Comparison of ENCODE assay signal across 22 cellular contexts in genomic region chr2:26363958-26364357, GRCh38. TPM values are rescaled to one million over a fixed set of nuclear protein-coding genes. Genes with fewer than 3 reads are reported as not detected.
A peak's percentile ranks its signal among the peaks of the same experiment; 100 is the strongest.
DNase-seq lines count a peak whose midpoint lies in the region; ATAC-seq, FAIRE-seq and TF ChIP-seq lines count a peak whose summit lies in the region.
"Had no signal": no experiment of that assay in that cellular context is flagged by ENCODE, and none has a peak within 500 bp of the region (broad histone marks: within the 10 kb centered on the region; RNA-seq: fewer than 3 reads in every experiment).

No MANE protein-coding gene starts in this region.

- H3K4me1 ChIP-seq in K562 (replicated peaks in 1 of 2; ENCODE audit: control insufficient read depth in 2 of 2, insufficient read depth in 2 of 2, low read length in 2 of 2) (peaks cover 6 to 22% of the 10 kb centered on the region in 2 experiments; a peak in 3 of 5 replicates), keratinocyte (ENCODE audit: control insufficient read depth, extremely low read depth, insufficient read depth, low read length) (peaks cover 16% of the 10 kb centered on the region), BE2C (peaks cover 3% of the 10 kb centered on the region; the same call in 1 of the 2 replicates)
- H3K4me1 ChIP-seq: HAP-1 had no signal

- H3K27ac ChIP-seq in C4-2B = peak overlapping the region; percentile 29; the same call in 1 of the 2 replicates
- peak overlapping the region; percentile 43 for H3K27ac ChIP-seq in VCaP
- no peak overlapping the region for H3K27ac ChIP-seq in K562 (ENCODE audit: extremely low read depth, low read depth, low read length)
- H3K27ac ChIP-seq in keratinocyte (ENCODE audit: control insufficient read depth, insufficient read depth, low read length) = peak overlapping the region; percentile 11
- H3K27ac ChIP-seq: BLaER1 had no signal

- CTCF ChIA-PET in K562 (lab: Yijun Ruan, JAX; ENCODE audit: low intra/inter-chr PET ratio) = no interaction called here

- H4K20me1 ChIP-seq in K562 (replicated peaks; ENCODE audit: control insufficient read depth, insufficient read depth, low read length) (peaks cover 13% of the 10 kb centered on the region; the same call in 1 of the 2 replicates), keratinocyte (ENCODE audit: control insufficient read depth, extremely low read depth, insufficient read depth, low read length) (peaks cover 10% of the 10 kb centered on the region)

- dilution Hi-C loops in keratinocyte (cut with MboI; ENCODE audit: extremely low pct_ligation_motif_present, low sequenced_read_pairs) = no loop called here

- no peak for TF ChIP-seq EP300 in K562 (IDR thresholded peaks at IDR 0.05; ENCODE audit: low read length)

- in situ Hi-C loops in K562 (cut with MboI) = no loop called here

- H2AFZ ChIP-seq in K562 (ENCODE audit: low read depth, low read length) = no peak overlapping the region
- no peak overlapping the region for H2AFZ ChIP-seq in keratinocyte (ENCODE audit: control insufficient read depth, low read length)

- no peaks in the 10 kb centered on the region for H3K27me3 ChIP-seq in K562 (ENCODE audit: control insufficient read depth in 2 of 2, insufficient read depth in 2 of 2, low read length in 2 of 2)
- no peaks in the 10 kb centered on the region for H3K27me3 ChIP-seq in keratinocyte (ENCODE audit: control insufficient read depth, extremely low read depth, insufficient read depth, low read length)
- no peaks in the 10 kb centered on the region for H3K27me3 ChIP-seq in BE2C
- H3K27me3 ChIP-seq: BLaER1 had no signal

- TF ChIP-seq CTCF in C4-2B (conservative IDR thresholded peaks at IDR 0.05) (no peak), VCaP (conservative IDR thresholded peaks at IDR 0.05) (no peak), K562 (IDR thresholded peaks at IDR 0.05 in 2 of 3, conservative IDR thresholded peaks at IDR 0.05 in 1 of 3; ENCODE audit: insufficient read depth in 2 of 3, low read depth in 1 of 3, low read length in 3 of 3) (no peak), keratinocyte (optimal IDR thresholded peaks at IDR 0.05 in 1 of 3, IDR thresholded peaks at IDR 0.05 in 1 of 3, conservative IDR thresholded peaks at IDR 0.05 in 1 of 3; ENCODE audit: extremely low read depth in 1 of 3, insufficient read depth in 2 of 3, low read length in 3 of 3) (no peak), glutamatergic neuron (IDR thresholded peaks at IDR 0.05; ENCODE audit: partially characterized antibody, unreplicated experiment) (no peak), BE2C (IDR thresholded peaks at IDR 0.05; ENCODE audit: low read depth, low read length) (no peak)

- H3K4me3 ChIP-seq in K562 (no peak overlapping the region), keratinocyte (ENCODE audit: control insufficient read depth in 2 of 3, extremely low read depth in 1 of 3, insufficient read depth in 2 of 3, low read depth in 1 of 3, low read length in 3 of 3) (no peak overlapping the region), BE2C (ENCODE audit: low read depth, low read length) (no peak overlapping the region)
- H3K4me3 ChIP-seq: BLaER1, HAP-1 had no signal

- H3K36me3 ChIP-seq in K562 (ENCODE audit: control insufficient read depth, insufficient read depth, low read length) (peaks cover 62% of the 10 kb centered on the region), keratinocyte (ENCODE audit: control insufficient read depth in 2 of 2, extremely low read depth in 1 of 2, insufficient read depth in 2 of 2, low read length in 2 of 2) (peaks cover 0 to 5% of the 10 kb centered on the region in 2 experiments), BE2C (peaks cover 33% of the 10 kb centered on the region)

- no peak for ATAC-seq in K562

- TF ChIP-seq POLR2A in K562 (conservative IDR thresholded peaks at IDR 0.05) = no peak

- H3K27ac Mint-ChIP-seq in glutamatergic neuron (ENCODE audit: unreplicated experiment) = no peak overlapping the region
- H3K27ac Mint-ChIP-seq: CD14-positive monocyte; CD4-positive, alpha-beta T cell; HFFc6 had no signal

- H3K79me2 ChIP-seq in K562 (ENCODE audit: control insufficient read depth, insufficient read depth, low read length) (peaks cover 67% of the 10 kb centered on the region), keratinocyte (ENCODE audit: control insufficient read depth, insufficient read depth, low read length) (peaks cover 52% of the 10 kb centered on the region)

- no peaks in the 10 kb centered on the region for H3K9me3 ChIP-seq in K562 (replicated peaks; ENCODE audit: control insufficient read depth, insufficient read depth, low read depth, low read length)
- H3K9me3 ChIP-seq in keratinocyte (ENCODE audit: control insufficient read depth, low read depth, low read length) = no peaks in the 10 kb centered on the region
- H3K9me3 ChIP-seq in BE2C = no peaks in the 10 kb centered on the region
- H3K9me3 ChIP-seq: BLaER1, HAP-1 had no signal

- no peaks in the 10 kb centered on the region for H3K36me3 Mint-ChIP-seq in glutamatergic neuron (ENCODE audit: unreplicated experiment)

- H3K4me3 Mint-ChIP-seq in glutamatergic neuron (ENCODE audit: unreplicated experiment) = no peak overlapping the region
- H3K4me3 Mint-ChIP-seq: CD14-positive monocyte; CD4-positive, alpha-beta T cell; HFFc6 had no signal

- FAIRE-seq in K562 (lab: Jason Lieb, UNC) = no peak
- FAIRE-seq in keratinocyte (lab: Jason Lieb, UNC) = no peak
- FAIRE-seq: D721Med, GM18507 had no signal

- H3K4me2 ChIP-seq in K562 (ENCODE audit: insufficient read depth, low read length) (no peak overlapping the region), keratinocyte (ENCODE audit: control insufficient read depth, extremely low read depth, insufficient read depth, low read depth, low read length) (no peak overlapping the region)
- H3K4me2 ChIP-seq: BLaER1 had no signal

- POLR2A ChIA-PET in K562 (lab: Yijun Ruan, JAX) = interaction anchor here (1.1 to 1.4 kb wide), 2 partner anchors 12 to 28 kb away, joined by 4 to 6 read pairs; no protein-coding TSS in a partner anchor

- WGBS in K562 (ENCODE audit: insufficient coverage, low coverage, missing lambda C conversion rate) = 56% methylated on average over 3 of the region's 3 CpGs

- intact Hi-C loops in K562 (cut with micrococcal nuclease) = no loop called here

- H3K4me1 Mint-ChIP-seq in glutamatergic neuron (ENCODE audit: low read depth, unreplicated experiment) = peaks cover 11% of the 10 kb centered on the region
- H3K4me1 Mint-ChIP-seq: CD14-positive monocyte had no signal

- no peak for TF ChIP-seq RAD21 in K562 (CRISPR knock-in tag; conservative IDR thresholded peaks at IDR 0.05 in 1 of 2, IDR thresholded peaks at IDR 0.05 in 1 of 2)

- H3K27me3 Mint-ChIP-seq in glutamatergic neuron (ENCODE audit: unreplicated experiment) = no peaks in the 10 kb centered on the region
- H3K27me3 Mint-ChIP-seq: CD4-positive, alpha-beta T cell; CD8-positive, alpha-beta memory T cell had no signal

- H3K9me3 Mint-ChIP-seq in glutamatergic neuron (ENCODE audit: unreplicated experiment) = no peaks in the 10 kb centered on the region
- H3K9me3 Mint-ChIP-seq: CD14-positive monocyte; CD4-positive, alpha-beta T cell; CD8-positive, alpha-beta memory T cell; HFFc6 had no signal

- no TSS peak for BruUV-seq in K562 (replicated peaks; lab: Mats Ljungman, UMichigan)

- no peaks in the 10 kb centered on the region for H3K9me1 ChIP-seq in K562 (ENCODE audit: control insufficient read depth, insufficient read depth, low read length)
- H3K9me1 ChIP-seq in keratinocyte (ENCODE audit: control insufficient read depth, extremely low read depth, insufficient read depth, low read length) = no peaks in the 10 kb centered on the region

- H3K9ac ChIP-seq in K562 (ENCODE audit: insufficient read depth in 1 of 2, low read depth in 2 of 2, low read length in 2 of 2) (no peak overlapping the region), keratinocyte (ENCODE audit: control insufficient read depth, extremely low read depth, insufficient read depth, low read length) (no peak overlapping the region)
- H3K9ac ChIP-seq: BLaER1 had no signal

- no peak for DNase-seq in K562 (ENCODE audit: extremely low read depth in 1 of 4, low spot score in 3 of 4)
- no peak for DNase-seq in keratinocyte (ENCODE audit: low read depth, low spot score)
- no peak for DNase-seq in glutamatergic neuron
- no peak for DNase-seq in BE2C
- no peak for DNase-seq in 8988T
- DNase-seq: CD4-positive, alpha-beta T cell; CD8-positive, alpha-beta memory T cell; DMS79 treated with DMSO at 0.1 percent for 48 hours; GF-D8; GOT3 had no signal

RNA-seq across cellular contexts. Expression of gene ADGRF3, which starts 17.4 kb away (rescaled TPM):
- total RNA-seq in K562 (2011; cell fraction: chromatin; rRNA removed; ENCODE audit: low replicate concordance) = 0.11 and 0.58 TPM in 2 replicates
- total RNA-seq in K562 (2011; cell fraction: nucleolus; rRNA removed) = 0.13 and 0.50 TPM in 2 replicates
- 0.37 and 0.61 TPM in 2 replicates for total RNA-seq in K562 (2011; cell fraction: nucleoplasm; rRNA removed)
- not detected in 2 replicates for total RNA-seq in K562 (2014; rRNA removed)
- 0.07 TPM in 1 of 2 replicates, not detected in the other for total RNA-seq in K562 (2014; rRNA removed; fragmentation: Illumina TruSeq; extraction: Trizol)
- 0.18 TPM in 1 of 2 replicates, not detected in the other for total RNA-seq in K562 (2015; rRNA removed; fragmentation: Illumina TruSeq; extraction: Trizol)
- 0.09 and 0.16 TPM in 2 replicates for total RNA-seq in K562 (2021)
- 0.04 and 0.09 TPM in 2 replicates for polyA plus RNA-seq in K562 (2011; rRNA removed)
- polyA plus RNA-seq in K562 (2011; cell fraction: cytosol; rRNA removed) = 0.10 and 0.13 TPM in 2 replicates
- polyA plus RNA-seq in K562 (2011; cell fraction: nucleus; rRNA removed) = 0.58 and 0.82 TPM in 2 replicates
- 0.28 and 0.46 TPM in 2 replicates for polyA plus RNA-seq in K562 (2012)
- polyA plus RNA-seq in K562 (2014; fragmentation: Illumina TruSeq; extraction: Trizol) = 0.06 and 0.16 TPM in 2 replicates
- polyA plus RNA-seq in K562 (2014; fragmentation: Nextera tagmentation; extraction: Ambion mirVana) = under 1 TPM in 1 of 2 experiments, not detected in 1; 0.24 TPM
- 0.27 and 0.54 TPM in 2 replicates for polyA plus RNA-seq in K562 (2014; rRNA removed)
- not detected in 2 replicates for polyA minus RNA-seq in K562 (2011; rRNA and poly(A)+ RNA removed)
- polyA minus RNA-seq in K562 (2011; cell fraction: cytosol; rRNA and poly(A)+ RNA removed) = not detected in 2 replicates
- polyA minus RNA-seq in K562 (2011; cell fraction: nucleus; rRNA and poly(A)+ RNA removed) = 0.13 and 2.4 TPM in 2 replicates
- 0.08 to 0.27 TPM (median 0.17 TPM) in 3 replicates for polyA plus RNA-seq in keratinocyte
- polyA plus RNA-seq in keratinocyte (2011; ENCODE audit: low read depth) = not detected
- 0.02 and 0.05 TPM in 2 replicates for polyA plus RNA-seq in keratinocyte (2011; cell fraction: cytosol; rRNA removed)
- polyA plus RNA-seq in keratinocyte (2011; cell fraction: nucleus; rRNA removed) = 0.28 and 0.43 TPM in 2 replicates
- 0.14 and 0.17 TPM in 2 replicates for polyA plus RNA-seq in keratinocyte (2012; ENCODE audit: low replicate concordance)
- 0.20 TPM in 1 of 3 replicates, not detected in the others for polyA minus RNA-seq in keratinocyte
- not detected for polyA minus RNA-seq in keratinocyte (2011; cell fraction: cytosol; rRNA and poly(A)+ RNA removed)
- polyA minus RNA-seq in keratinocyte (2011; cell fraction: nucleus; rRNA and poly(A)+ RNA removed) = 0.42 TPM in 1 of 2 replicates, not detected in the other
- total RNA-seq in glutamatergic neuron (ENCODE audit: unreplicated experiment) = 0.54 TPM
- 0.12 TPM for polyA plus RNA-seq in BE2C (2012; ENCODE audit: insufficient read depth, insufficient read length, low read depth)
- total RNA-seq: Daoy had no signal
- polyA plus RNA-seq: CD14-positive monocyte had no signal

RNA-seq across cellular contexts. Expression of gene SELENOI, which starts 18.0 kb away (rescaled TPM):
- total RNA-seq in K562 (2011; cell fraction: chromatin; rRNA removed; ENCODE audit: low replicate concordance) = 152 and 196 TPM in 2 replicates
- 115 and 130 TPM in 2 replicates for total RNA-seq in K562 (2011; cell fraction: nucleolus; rRNA removed)
- 153 and 187 TPM in 2 replicates for total RNA-seq in K562 (2011; cell fraction: nucleoplasm; rRNA removed)
- total RNA-seq in K562 (2014; rRNA removed) = 19.9 and 21.1 TPM in 2 replicates
- 39.6 and 44.7 TPM in 2 replicates for total RNA-seq in K562 (2014; rRNA removed; fragmentation: Illumina TruSeq; extraction: Trizol)
- 24.2 and 26.3 TPM in 2 replicates for total RNA-seq in K562 (2015; rRNA removed; fragmentation: Illumina TruSeq; extraction: Trizol)
- 45.9 and 46.9 TPM in 2 replicates for total RNA-seq in K562 (2021)
- polyA plus RNA-seq in K562 (2011; rRNA removed) = 21.3 and 31.8 TPM in 2 replicates
- polyA plus RNA-seq in K562 (2011; cell fraction: cytosol; rRNA removed) = 17.0 and 17.3 TPM in 2 replicates
- 23.0 and 23.7 TPM in 2 replicates for polyA plus RNA-seq in K562 (2011; cell fraction: nucleus; rRNA removed)
- 8.4 and 19.4 TPM in 2 replicates for polyA plus RNA-seq in K562 (2012)
- polyA plus RNA-seq in K562 (2014; fragmentation: Illumina TruSeq; extraction: Trizol) = 21.4 and 24.4 TPM in 2 replicates
- 10 to 100 TPM in 1 of 2 experiments, 1 to 10 TPM in 1; 9.6 to 10.6 TPM for polyA plus RNA-seq in K562 (2014; fragmentation: Nextera tagmentation; extraction: Ambion mirVana)
- 15.2 and 19.4 TPM in 2 replicates for polyA plus RNA-seq in K562 (2014; rRNA removed)
- 122 and 160 TPM in 2 replicates for polyA minus RNA-seq in K562 (2011; rRNA and poly(A)+ RNA removed)
- polyA minus RNA-seq in K562 (2011; cell fraction: cytosol; rRNA and poly(A)+ RNA removed) = 19.4 and 27.8 TPM in 2 replicates
- polyA minus RNA-seq in K562 (2011; cell fraction: nucleus; rRNA and poly(A)+ RNA removed) = 58.4 and 70.4 TPM in 2 replicates
- polyA plus RNA-seq in keratinocyte = 15.2 to 38.1 TPM (median 30.3 TPM) in 3 replicates
- 9.5 TPM for polyA plus RNA-seq in keratinocyte (2011; ENCODE audit: low read depth)
- polyA plus RNA-seq in keratinocyte (2011; cell fraction: cytosol; rRNA removed) = 5.0 and 10.6 TPM in 2 replicates
- polyA plus RNA-seq in keratinocyte (2011; cell fraction: nucleus; rRNA removed) = 26.5 and 37.8 TPM in 2 replicates
- 12.7 and 16.7 TPM in 2 replicates for polyA plus RNA-seq in keratinocyte (2012; ENCODE audit: low replicate concordance)
- 56.9 to 163 TPM (median 162 TPM) in 3 replicates for polyA minus RNA-seq in keratinocyte
- polyA minus RNA-seq in keratinocyte (2011; cell fraction: cytosol; rRNA and poly(A)+ RNA removed) = 17.3 TPM
- polyA minus RNA-seq in keratinocyte (2011; cell fraction: nucleus; rRNA and poly(A)+ RNA removed) = 93.7 and 113 TPM in 2 replicates
- total RNA-seq in glutamatergic neuron (ENCODE audit: unreplicated experiment) = 61.2 TPM
- polyA plus RNA-seq in BE2C (2012; ENCODE audit: insufficient read depth, insufficient read length, low read depth) = 15.4 TPM

RNA-seq across cellular contexts. Expression of gene DRC1, which starts 37.8 kb away (rescaled TPM):
- total RNA-seq in K562 (2011; cell fraction: chromatin; rRNA removed; ENCODE audit: low replicate concordance) = 0.35 TPM in 1 of 2 replicates, not detected in the other
- not detected in 2 replicates for total RNA-seq in K562 (2011; cell fraction: nucleolus; rRNA removed)
- total RNA-seq in K562 (2011; cell fraction: nucleoplasm; rRNA removed) = not detected in 2 replicates
- total RNA-seq in K562 (2014; rRNA removed) (not detected in 2 replicates), K562 (2014; rRNA removed; fragmentation: Illumina TruSeq; extraction: Trizol) (0.07 TPM in 1 of 2 replicates, not detected in the other), K562 (2015; rRNA removed; fragmentation: Illumina TruSeq; extraction: Trizol) (not detected in 2 replicates), K562 (2021) (not detected in 2 replicates), glutamatergic neuron (ENCODE audit: unreplicated experiment) (2.3 TPM)
- polyA plus RNA-seq in K562 (2011; rRNA removed) (0.10 TPM in 1 of 2 replicates, not detected in the other), K562 (2014; fragmentation: Illumina TruSeq; extraction: Trizol) (0.06 TPM in 1 of 2 replicates, not detected in the other), K562 (2014; fragmentation: Nextera tagmentation; extraction: Ambion mirVana) (not detected), K562 (2014; rRNA removed) (not detected in 2 replicates), keratinocyte (not detected in 3 replicates)
- not detected in 2 replicates for polyA plus RNA-seq in K562 (2011; cell fraction: cytosol; rRNA removed)
- 0.18 TPM in 1 of 2 replicates, not detected in the other for polyA plus RNA-seq in K562 (2011; cell fraction: nucleus; rRNA removed)
- polyA plus RNA-seq in K562 (2012) = not detected in 2 replicates
- not detected in 2 replicates for polyA minus RNA-seq in K562 (2011; rRNA and poly(A)+ RNA removed)
- not detected in 2 replicates for polyA minus RNA-seq in K562 (2011; cell fraction: cytosol; rRNA and poly(A)+ RNA removed)
- not detected in 2 replicates for polyA minus RNA-seq in K562 (2011; cell fraction: nucleus; rRNA and poly(A)+ RNA removed)
- not detected for polyA plus RNA-seq in keratinocyte (2011; ENCODE audit: low read depth)
- polyA plus RNA-seq in keratinocyte (2011; cell fraction: cytosol; rRNA removed) = not detected in 2 replicates
- not detected in 2 replicates for polyA plus RNA-seq in keratinocyte (2011; cell fraction: nucleus; rRNA removed)
- not detected in 2 replicates for polyA plus RNA-seq in keratinocyte (2012; ENCODE audit: low replicate concordance)
- polyA minus RNA-seq in keratinocyte = not detected in 3 replicates
- polyA minus RNA-seq in keratinocyte (2011; cell fraction: cytosol; rRNA and poly(A)+ RNA removed) = not detected
- not detected in 2 replicates for polyA minus RNA-seq in keratinocyte (2011; cell fraction: nucleus; rRNA and poly(A)+ RNA removed)
- 0.31 TPM for polyA plus RNA-seq in BE2C (2012; ENCODE audit: insufficient read depth, insufficient read length, low read depth)
- total RNA-seq: A172; A673; CD4-positive, alpha-beta T cell; CD8-positive, alpha-beta memory T cell; Daoy; G401; HFFc6 had no signal
- polyA plus RNA-seq: CD14-positive monocyte; CD8-positive, alpha-beta memory T cell had no signal
